ENCODE assay signal across 9 cellular contexts in genomic region chr5:1109542-1110259, GRCh38. TPM values are rescaled to one million over a fixed set of nuclear protein-coding genes. Genes with fewer than 3 reads are reported as not detected.
DNase-seq lines count a peak whose midpoint lies in the region; ATAC-seq and TF ChIP-seq lines count a peak whose summit lies in the region.
"Had no signal": no experiment of that assay in that cellular context is flagged by ENCODE, and none has a peak within 500 bp of the region (broad histone marks: within the 10 kb centered on the region; RNA-seq: fewer than 3 reads in every experiment).

No MANE protein-coding gene starts in this region.

- peaks cover 52% of the 10 kb centered on the region for H3K4me1 Mint-ChIP-seq in activated CD4-positive, alpha-beta T cell treated with anti-CD3 and anti-CD28 coated beads, Interleukin-2, amount 10 ng/mL, durations not matched to agents 7 days and 5 days

- H3K9me3 ChIP-seq in liver (ENCODE audit: control insufficient read depth in 4 of 4, low read length in 3 of 4) = no peaks in the 10 kb centered on the region
- no peaks in the 10 kb centered on the region for H3K9me3 ChIP-seq in stomach
- no peaks in the 10 kb centered on the region for H3K9me3 ChIP-seq in MG63

- TF ChIP-seq RAD21 in liver (IDR thresholded peaks at IDR 0.05) = peak in 1 of 2 donors; percentile 17

- no peak for TF ChIP-seq POLR2A in stomach (IDR thresholded peaks at IDR 0.05)

- TF ChIP-seq EP300 in stomach (IDR thresholded peaks at IDR 0.05) = no peak

- H3K27ac ChIP-seq in liver (ENCODE audit: low read depth in 1 of 2, low read length in 2 of 2) (peak overlapping the region; percentile 93 to 96), stomach (peak overlapping the region; percentile 92 to 97 (median 95))

- DNase-seq in activated CD4-positive, alpha-beta T cell treated with anti-CD3 and anti-CD28 coated beads, Interleukin-2, amount 10 ng/mL, durations not matched to agents 7 days and 5 days = no peak
- no peak for DNase-seq in activated CD4-positive, alpha-beta T cell treated with anti-CD3 and anti-CD28 coated beads for 4 hours
- DNase-seq in activated naive CD4-positive, alpha-beta T cell treated with anti-CD3 and anti-CD28 coated beads, Interleukin-2, amount 50 U/mL, for 72 hours (ENCODE audit: low spot score in 2 of 2) = no peak
- DNase-seq in stomach (no peak), NCI-H1105 (lab: John Stamatoyannopoulos, UW) (no peak), activated gamma-delta T cell treated with Interleukin-2 at 50 U/mL for 16 hours (no peak), MG63 (no peak)
- DNase-seq: T-helper 9 cell had no signal

- TF ChIP-seq CTCF in liver (IDR thresholded peaks at IDR 0.05; ENCODE audit: low read depth, low read length, missing input control) = no peak
- TF ChIP-seq CTCF in stomach (IDR thresholded peaks at IDR 0.05) = no peak

- H3K36me3 ChIP-seq in liver (ENCODE audit: control insufficient read depth in 4 of 4, insufficient read depth in 3 of 4, low read depth in 1 of 4, low read length in 3 of 4) (no peaks in the 10 kb centered on the region), stomach (no peaks in the 10 kb centered on the region), MG63 (peaks cover 39% of the 10 kb centered on the region)

- 47% methylated on average over 26 of the region's 26 CpGs for WGBS in liver
- 63 to 68% (median 65%) methylated on average over 14 to 26 of the region's 26 CpGs for WGBS in stomach, 5 donors

- H3K27me3 Mint-ChIP-seq in activated CD4-positive, alpha-beta T cell treated with anti-CD3 and anti-CD28 coated beads, Interleukin-2, amount 10 ng/mL, durations not matched to agents 7 days and 5 days = no peaks in the 10 kb centered on the region

- peak overlapping the region; percentile 88 for H3K4me3 Mint-ChIP-seq in activated CD4-positive, alpha-beta T cell treated with anti-CD3 and anti-CD28 coated beads, Interleukin-2, amount 10 ng/mL, durations not matched to agents 7 days and 5 days

- H3K27ac Mint-ChIP-seq in activated CD4-positive, alpha-beta T cell treated with anti-CD3 and anti-CD28 coated beads, Interleukin-2, amount 10 ng/mL, durations not matched to agents 7 days and 5 days = peak overlapping the region; percentile 84
- H3K27ac Mint-ChIP-seq in activated naive CD4-positive, alpha-beta T cell treated with anti-CD3 and anti-CD28 coated beads, Interleukin-2, amount 50 U/mL, for 72 hours = peak overlapping the region; percentile 36 to 89

- H3K4me3 ChIP-seq in liver (ENCODE audit: low read depth in 1 of 3, low read length in 3 of 3) = peak overlapping the region; percentile 62 to 88 (median 81)
- peak overlapping the region; percentile 9 to 98 (median 86) for H3K4me3 ChIP-seq in stomach
- no peak overlapping the region; the same call in 1 of the 2 replicates for H3K4me3 ChIP-seq in MG63

- H3K9ac ChIP-seq in liver (ENCODE audit: low read depth in 1 of 2, low read length in 2 of 2) = peak overlapping the region; percentile 54 to 88

- no peaks in the 10 kb centered on the region for H3K9me3 Mint-ChIP-seq in activated CD4-positive, alpha-beta T cell treated with anti-CD3 and anti-CD28 coated beads, Interleukin-2, amount 10 ng/mL, durations not matched to agents 7 days and 5 days
- no peaks in the 10 kb centered on the region for H3K9me3 Mint-ChIP-seq in activated naive CD4-positive, alpha-beta T cell treated with anti-CD3 and anti-CD28 coated beads, Interleukin-2, amount 50 U/mL, for 72 hours

- ATAC-seq in activated naive CD4-positive, alpha-beta T cell treated with anti-CD3 and anti-CD28 coated beads, Interleukin-2, amount 50 U/mL, for 72 hours = no peak

- CTCF ChIA-PET in activated CD4-positive, alpha-beta T cell treated with anti-CD3 and anti-CD28 coated beads, Interleukin-2, amount 10 ng/mL, durations not matched to agents 7 days and 5 days (lab: Charles Lee) = no interaction called here

- H3K36me3 Mint-ChIP-seq in activated CD4-positive, alpha-beta T cell treated with anti-CD3 and anti-CD28 coated beads, Interleukin-2, amount 10 ng/mL, durations not matched to agents 7 days and 5 days (ENCODE audit: low read depth) = peaks cover 41% of the 10 kb centered on the region
- no peaks in the 10 kb centered on the region for H3K36me3 Mint-ChIP-seq in activated naive CD4-positive, alpha-beta T cell treated with anti-CD3 and anti-CD28 coated beads, Interleukin-2, amount 50 U/mL, for 72 hours

- H3K4me1 ChIP-seq in liver (ENCODE audit: control insufficient read depth in 4 of 4, insufficient read depth in 4 of 4, low read length in 3 of 4) = peaks cover 20 to 57% (median 43%) of the 10 kb centered on the region in 4 donors
- peaks cover 52 to 80% (median 78%) of the 10 kb centered on the region in 4 donors for H3K4me1 ChIP-seq in stomach

- intact Hi-C loops in stomach (cut with DNase I; ENCODE audit: low total_unique reads) = no loop called here

- POLR2A ChIA-PET in activated CD4-positive, alpha-beta T cell treated with anti-CD3 and anti-CD28 coated beads, Interleukin-2, amount 10 ng/mL, durations not matched to agents 7 days and 5 days (lab: Charles Lee) = no interaction called here

- no peaks in the 10 kb centered on the region for H3K27me3 ChIP-seq in liver (ENCODE audit: control insufficient read depth in 4 of 4, insufficient read depth in 4 of 4, low read length in 3 of 4)
- peaks cover 0 to 17% (median 0%) of the 10 kb centered on the region in 3 donors for H3K27me3 ChIP-seq in stomach
- H3K27me3 ChIP-seq in MG63 = no peaks in the 10 kb centered on the region

TF ChIP-seq in liver, 16 proteins besides CTCF, POLR2A, EP300 and RAD21:
- TF ChIP-seq ATF3 (IDR thresholded peaks at IDR 0.05) (no peak), ZBTB33 (IDR thresholded peaks at IDR 0.05) (no peak), SP1 (IDR thresholded peaks at IDR 0.05) (no peak), RXRA (IDR thresholded peaks at IDR 0.05) (no peak), HNF4A (conservative IDR thresholded peaks at IDR 0.05) (peak in 1 of 2 donors; percentile 21), YY1 (IDR thresholded peaks at IDR 0.05) (no peak)

RNA-seq across cellular contexts. Expression of gene SLC12A7, which starts 2.2 kb away (rescaled TPM):
- 100 to 1,000 TPM; 102 to 120 TPM for total RNA-seq in activated CD4-positive, alpha-beta T cell treated with anti-CD3 and anti-CD28 coated beads, Interleukin-2, amount 10 ng/mL, durations not matched to agents 7 days and 5 days
- total RNA-seq in activated naive CD4-positive, alpha-beta T cell treated with anti-CD3 and anti-CD28 coated beads, Interleukin-2, amount 50 U/mL, for 72 hours = 10 to 100 TPM; 19.5 to 74.7 TPM
- total RNA-seq in liver (10 to 100 TPM; 27.1 to 64.2 TPM), stomach (100 to 1,000 TPM in 3 of 5 donors, 10 to 100 TPM in 2; 23.9 to 346 (median 126) TPM)
- polyA plus RNA-seq in liver (10 to 100 TPM; 12.3 to 30.8 TPM), stomach (10 to 100 TPM in 2 of 3 donors, 1 to 10 TPM in 1; 4.7 to 12.4 (median 10.3) TPM)
- total RNA-seq in MG63 (2014; rRNA removed; shearing (Covaris generic); ENCODE audit: low replicate concordance) = 28.1 and 39.7 TPM in 2 replicates
